9 cellular contexts compared by ENCODE assay signal in genomic region chr5:94632024-94632423, GRCh38. TPM values are rescaled to one million over a fixed set of nuclear protein-coding genes. Genes with fewer than 3 reads are reported as not detected.
DNase-seq lines count a peak whose midpoint lies in the region; ATAC-seq lines count a peak whose summit lies in the region.
"Had no signal": no experiment of that assay in that cellular context is flagged by ENCODE, and none has a peak within 500 bp of the region (broad histone marks: within the 10 kb centered on the region; RNA-seq: fewer than 3 reads in every experiment).

No MANE protein-coding gene starts in this region.

- H3K27ac Mint-ChIP-seq in activated naive CD8-positive, alpha-beta T cell treated with anti-CD3 and anti-CD28 coated beads, Interleukin-2, amount 50 U/mL, for 24 hours, result no peak overlapping the region
- H3K27ac Mint-ChIP-seq in activated naive CD8-positive, alpha-beta T cell treated with anti-CD3 and anti-CD28 coated beads for 36 hours, result no peak overlapping the region

- no peaks in the 10 kb centered on the region for H3K27me3 Mint-ChIP-seq in activated naive CD8-positive, alpha-beta T cell treated with anti-CD3 and anti-CD28 coated beads, Interleukin-2, amount 50 U/mL, for 24 hours
- no peaks in the 10 kb centered on the region for H3K27me3 Mint-ChIP-seq in activated naive CD8-positive, alpha-beta T cell treated with anti-CD3 and anti-CD28 coated beads for 36 hours

- H3K36me3 Mint-ChIP-seq in activated naive CD8-positive, alpha-beta T cell treated with anti-CD3 and anti-CD28 coated beads, Interleukin-2, amount 50 U/mL, for 24 hours (ENCODE audit: low read depth), result peaks cover 66% of the 10 kb centered on the region
- peaks cover 61% of the 10 kb centered on the region for H3K36me3 Mint-ChIP-seq in activated naive CD8-positive, alpha-beta T cell treated with anti-CD3 and anti-CD28 coated beads for 36 hours

- H3K4me1 Mint-ChIP-seq in activated naive CD8-positive, alpha-beta T cell treated with anti-CD3 and anti-CD28 coated beads, Interleukin-2, amount 50 U/mL, for 24 hours, result peaks cover 13% of the 10 kb centered on the region
- peaks cover 2% of the 10 kb centered on the region for H3K4me1 Mint-ChIP-seq in activated naive CD8-positive, alpha-beta T cell treated with anti-CD3 and anti-CD28 coated beads for 36 hours

- DNase-seq in activated naive CD8-positive, alpha-beta T cell treated with anti-CD3 and anti-CD28 coated beads, Interleukin-2, amount 50 U/mL, for 24 hours, result no peak
- no peak for DNase-seq in activated naive CD8-positive, alpha-beta T cell treated with anti-CD3 and anti-CD28 coated beads for 36 hours
- DNase-seq in NCI-H1436 treated with DMSO at 0.1 percent for 48 hours (lab: John Stamatoyannopoulos, UW) (no peak), SW480 (ENCODE audit: low spot score) (no peak), D341Med (ENCODE audit: low spot score) (no peak), GM03348 (ENCODE audit: low spot score) (no peak)
- DNase-seq: NCI-H187 treated with DMSO at 0.1 percent for 48 hours had no signal

- no peak overlapping the region for H3K4me3 Mint-ChIP-seq in activated naive CD8-positive, alpha-beta T cell treated with anti-CD3 and anti-CD28 coated beads, Interleukin-2, amount 50 U/mL, for 24 hours
- H3K4me3 Mint-ChIP-seq in activated naive CD8-positive, alpha-beta T cell treated with anti-CD3 and anti-CD28 coated beads for 36 hours, result no peak overlapping the region

- peaks cover 2% of the 10 kb centered on the region for H3K9me3 Mint-ChIP-seq in activated naive CD8-positive, alpha-beta T cell treated with anti-CD3 and anti-CD28 coated beads, Interleukin-2, amount 50 U/mL, for 24 hours
- peaks cover 13% of the 10 kb centered on the region for H3K9me3 Mint-ChIP-seq in activated naive CD8-positive, alpha-beta T cell treated with anti-CD3 and anti-CD28 coated beads for 36 hours

- peak; percentile 20 for ATAC-seq in activated naive CD8-positive, alpha-beta T cell treated with anti-CD3 and anti-CD28 coated beads, Interleukin-2, amount 50 U/mL, for 24 hours
- ATAC-seq in HG02571 (IDR thresholded peaks at IDR 0.05; ENCODE audit: unreplicated experiment), result peak; percentile 92
- ATAC-seq in HG03378 (IDR thresholded peaks at IDR 0.05; ENCODE audit: unreplicated experiment), result peak; percentile 100

RNA-seq across cellular contexts. Expression of gene SLF1, which starts 13.6 kb away (rescaled TPM):
- 10 to 100 TPM; 10.7 to 13.0 TPM for total RNA-seq in activated naive CD8-positive, alpha-beta T cell treated with anti-CD3 and anti-CD28 coated beads for 36 hours

RNA-seq across cellular contexts. Expression of gene KIAA0825, which starts 13.6 kb away (rescaled TPM):
- 1 to 10 TPM in 1 of 2 experiments, under 1 TPM in 1; 0.76 to 1.0 TPM for total RNA-seq in activated naive CD8-positive, alpha-beta T cell treated with anti-CD3 and anti-CD28 coated beads for 36 hours

Comparison
In these comparisons a context has a peak if more than half of its experiments do, and no peak if none do; other contexts are left out.
1. ATAC-seq: peak in every context shown above with its lines; median percentile 100 in HG03378; 92 in HG02571; 20 in activated naive CD8-positive, alpha-beta T cell treated with anti-CD3 and anti-CD28 coated beads, Interleukin-2, amount 50 U/mL, for 24 hours.